ENCODE assay signal across 1 cellular context in genomic region chrX:23890933-23891332, GRCh38.
TF ChIP-seq lines count a peak whose summit lies in the region.

No MANE protein-coding gene starts in this region.

TF ChIP-seq in K562, 482 proteins besides CTCF, POLR2A, EP300 and RAD21 (continued from another document):
- TF ChIP-seq, protein P1, sequence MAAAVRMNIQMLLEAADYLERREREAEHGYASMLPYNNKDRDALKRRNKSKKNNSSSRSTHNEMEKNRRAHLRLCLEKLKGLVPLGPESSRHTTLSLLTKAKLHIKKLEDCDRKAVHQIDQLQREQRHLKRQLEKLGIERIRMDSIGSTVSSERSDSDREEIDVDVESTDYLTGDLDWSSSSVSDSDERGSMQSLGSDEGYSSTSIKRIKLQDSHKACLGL (CRISPR knock-in tag; IDR thresholded peaks at IDR 0.05; ENCODE audit: borderline replicate concordance, poor library complexity, severe bottlenecking), result no peak
